In the genomic region with DNA sequence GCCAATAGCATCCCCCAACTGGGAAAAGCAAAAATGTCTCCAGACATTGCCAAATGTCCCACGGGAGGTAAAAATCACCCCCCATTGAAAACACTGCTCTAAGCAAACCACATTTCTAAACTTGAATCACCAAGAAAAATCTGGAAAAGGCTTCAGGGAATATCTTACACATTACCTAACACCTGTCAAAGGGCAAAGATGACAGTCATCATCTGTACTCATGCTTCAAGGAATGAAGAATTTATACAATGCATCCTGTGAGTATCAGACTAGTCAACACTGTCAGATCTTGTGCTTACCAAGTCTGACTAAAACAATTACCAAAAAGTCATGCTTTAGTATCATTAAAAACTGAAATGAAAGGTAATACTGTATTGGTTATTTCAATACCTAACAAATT, we compare ENCODE assay signal across 24 cellular contexts.
DNase-seq lines count a peak whose midpoint lies in the region; ATAC-seq and TF ChIP-seq lines count a peak whose summit lies in the region.
"Had no signal": no experiment of that assay in that cellular context is flagged by ENCODE, and none has a peak within 500 bp of the region (broad histone marks: within the 10 kb centered on the region; RNA-seq: fewer than 3 reads in every experiment).

No MANE protein-coding gene starts in this region.

- no peaks in the 10 kb centered on the region for H3K9me3 ChIP-seq in neural cell (ENCODE audit: low read length)
- H3K9me3 ChIP-seq: heart right ventricle, neutrophil, right atrium auricular region, upper lobe of right lung had no signal

- H4K20me1 ChIP-seq in neural cell (ENCODE audit: insufficient read depth), result no peaks in the 10 kb centered on the region

- H2AFZ ChIP-seq in neural cell (ENCODE audit: low read depth, low read length), result no peak overlapping the region

- TF ChIP-seq EP300 in neural cell (conservative IDR thresholded peaks at IDR 0.05; ENCODE audit: poor library complexity, severe bottlenecking), result no peak

- H3F3A ChIP-seq in neural cell (ENCODE audit: insufficient read depth, low read length, poor library complexity, severe bottlenecking), result no peaks in the 10 kb centered on the region

- TF ChIP-seq CTCF in neural cell (IDR thresholded peaks at IDR 0.05; ENCODE audit: poor library complexity, severe bottlenecking), result no peak

- no peaks in the 10 kb centered on the region for H3K27me3 ChIP-seq in neural cell (ENCODE audit: insufficient read depth, low read depth, low read length)
- H3K27me3 ChIP-seq: heart right ventricle, neutrophil, right atrium auricular region, upper lobe of right lung had no signal

- H3K9ac ChIP-seq in neural cell (ENCODE audit: low read length), result no peak overlapping the region

- DNase-seq in COLO829 (ENCODE audit: low spot score), result peak; percentile 36
- DNase-seq in RKO (ENCODE audit: low spot score), result peak; percentile 49
- DNase-seq in dermis blood vessel endothelial cell, result peak; percentile 3
- no peak for DNase-seq in LoVo (ENCODE audit: low spot score)
- DNase-seq in cerebellar nuclear complex (lab: John Stamatoyannopoulos, UW), result no peak
- DNase-seq in activated gamma-delta T cell treated with Interleukin-2 at 50 U/mL for 16 hours, result no peak
- DNase-seq: ACHN; activated CD4-positive, CD25-positive, alpha-beta regulatory T cell; activated CD8-positive, alpha-beta T cell treated with anti-CD3 and anti-CD28 coated beads for 36 hours; amygdala; effector memory CD4-positive, alpha-beta T cell; heart right ventricle; immature natural killer cell; KG1; NCI-H1092; NCI-H1930; stimulated activated CD8-positive, alpha-beta memory T cell treated with anti-CD3 and anti-CD28 coated beads, Interleukin-4, amount 100 ng/mL, for 48 hours; T-helper 9 cell; upper lobe of right lung had no signal

- ATAC-seq in HG02973 (IDR thresholded peaks at IDR 0.05; ENCODE audit: unreplicated experiment), result no peak
- ATAC-seq: activated CD8-positive, alpha-beta T cell treated with anti-CD3 and anti-CD28 coated beads for 36 hours; heart right ventricle; upper lobe of right lung had no signal

- no peaks in the 10 kb centered on the region for H3K9me2 ChIP-seq in neural cell (ENCODE audit: insufficient read depth, low read length)

- no peak overlapping the region for H3K4me3 ChIP-seq in neural cell (ENCODE audit: low read length)
- H3K4me3 ChIP-seq: heart right ventricle, right atrium auricular region, upper lobe of right lung had no signal

- no peak for TF ChIP-seq RAD21 in neural cell (conservative IDR thresholded peaks at IDR 0.05)

- no peaks in the 10 kb centered on the region for H3K79me2 ChIP-seq in neural cell (replicated peaks; ENCODE audit: insufficient read depth, low read length)

- no peaks in the 10 kb centered on the region for H3K36me3 ChIP-seq in neural cell (ENCODE audit: insufficient read depth, low read length)
- H3K36me3 ChIP-seq: heart right ventricle, neutrophil, right atrium auricular region, upper lobe of right lung had no signal

- H3K27ac ChIP-seq in neural cell (ENCODE audit: low read length), result no peak overlapping the region
- H3K27ac ChIP-seq: C4-2B, heart right ventricle, neutrophil, right atrium auricular region, upper lobe of right lung had no signal

- no peak overlapping the region for H3K4me2 ChIP-seq in neural cell (ENCODE audit: low read length)

TF ChIP-seq in neural cell, 6 proteins besides CTCF, POLR2A, EP300 and RAD21:
- TF ChIP-seq MXI1 (conservative IDR thresholded peaks at IDR 0.05; ENCODE audit: poor library complexity, severe bottlenecking) (no peak), TAF1 (IDR thresholded peaks at IDR 0.05; ENCODE audit: low read depth) (no peak), POLR2AphosphoS5 (IDR thresholded peaks at IDR 0.05) (peak; percentile 36)

Comparison
In these comparisons a context has a peak if more than half of its experiments do, and no peak if none do; other contexts are left out.
1. DNase-seq: peak in COLO829 (single experiment), RKO (single experiment) and dermis blood vessel endothelial cell (single experiment); none in LoVo (single experiment), cerebellar nuclear complex (0 of 2) and activated gamma-delta T cell treated with Interleukin-2 at 50 U/mL for 16 hours (single experiment).